In the genomic region with DNA sequence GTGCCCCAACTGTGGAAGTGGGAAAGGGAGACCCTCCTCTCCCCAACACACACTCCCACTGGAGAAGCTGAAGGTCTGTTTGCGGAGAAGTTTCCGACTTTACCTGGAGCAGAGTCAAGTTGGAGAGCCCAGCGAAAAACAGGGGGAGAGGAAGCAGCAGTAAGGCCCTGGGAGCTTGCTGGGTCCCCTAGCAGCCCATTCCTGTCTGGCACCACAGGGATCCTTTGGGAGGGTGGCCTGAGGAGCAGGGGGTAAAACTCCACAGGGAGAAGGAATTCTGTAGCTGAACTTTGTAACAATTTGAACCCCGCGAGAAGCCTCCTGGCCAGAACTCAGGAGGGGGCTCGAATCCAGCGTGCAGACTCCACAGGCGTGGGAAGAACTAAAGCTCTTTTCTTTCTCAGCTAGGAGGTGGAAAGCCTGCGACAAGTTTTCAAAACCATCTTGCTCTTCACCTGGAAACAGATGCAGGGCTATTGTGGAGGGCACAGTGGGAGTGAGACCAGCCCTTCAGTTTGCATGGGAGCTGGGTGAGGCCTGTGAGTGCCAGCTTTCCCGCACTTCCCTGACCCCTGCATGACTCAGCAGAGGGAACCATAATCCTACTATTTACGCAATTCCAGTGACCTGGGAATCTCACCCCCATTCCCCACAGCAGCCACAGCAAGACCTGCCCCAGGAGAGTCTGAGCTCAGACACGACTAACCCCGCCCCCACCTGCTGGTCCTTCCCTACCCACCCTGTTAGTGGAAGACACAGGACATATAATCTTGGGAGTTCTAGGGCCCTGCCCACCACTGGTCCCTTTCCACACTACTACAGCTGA, we compare ENCODE assay signal across 8 cellular contexts. TPM values are rescaled to one million over a fixed set of nuclear protein-coding genes. Genes with fewer than 3 reads are reported as not detected.
DNase-seq lines count a peak whose midpoint lies in the region; ATAC-seq, FAIRE-seq and TF ChIP-seq lines count a peak whose summit lies in the region.

No MANE protein-coding gene starts in this region.

- H3K27ac ChIP-seq in psoas muscle = peak overlapping the region; percentile 64

- peaks cover 72% of the 10 kb centered on the region for H3K4me1 Mint-ChIP-seq in T-helper 17 cell

- no peak for TF ChIP-seq CTCF in psoas muscle (IDR thresholded peaks at IDR 0.05)

- intact Hi-C loops in psoas muscle (cut with DNase I) = no loop called here

- H3K4me1 ChIP-seq in psoas muscle = peaks cover 8% of the 10 kb centered on the region

- no peaks in the 10 kb centered on the region for H3K36me3 ChIP-seq in psoas muscle (ENCODE audit: insufficient read depth in 1 of 2, low read depth in 1 of 2)

- peak; percentile 21 for FAIRE-seq in GM19239 (lab: Jason Lieb, UNC)

- peaks cover 0 to 2% (median 0%) of the 10 kb centered on the region in 3 donors for H3K27me3 ChIP-seq in psoas muscle (ENCODE audit: insufficient read depth in 3 of 3, low read length in 2 of 3)

- peak overlapping the region; percentile 84 for H3K27ac Mint-ChIP-seq in T-helper 17 cell

- peak overlapping the region; percentile 94 for H3K4me3 Mint-ChIP-seq in T-helper 17 cell

- peak overlapping the region; percentile 67 for H3K4me3 ChIP-seq in psoas muscle

- no peaks in the 10 kb centered on the region for H3K27me3 Mint-ChIP-seq in T-helper 17 cell

- H3K9me3 ChIP-seq in T-helper 17 cell (ENCODE audit: control insufficient read depth, low read length, poor library complexity, severe bottlenecking) (no peaks in the 10 kb centered on the region), psoas muscle (no peaks in the 10 kb centered on the region)

- DNase-seq in GM19239 (ENCODE audit: insufficient read length, low spot score) (no peak), T-helper 17 cell (no peak), fibroblast of peridontal ligament (ENCODE audit: extremely low read depth) (peak; percentile 36), psoas muscle (no peak), inferior parietal cortex (ENCODE audit: extremely low spot score) (no peak), dedifferentiated amniotic fluid mesenchymal stem cell (ENCODE audit: extremely low spot score) (no peak)

- ATAC-seq in T-helper 17 cell (no peak), psoas muscle (peak in 1 of 4 donors; percentile 16), GM21526 (IDR thresholded peaks at IDR 0.05; ENCODE audit: low FRiP score, unreplicated experiment) (no peak), HG02763 (IDR thresholded peaks at IDR 0.05; ENCODE audit: unreplicated experiment) (no peak)

- WGBS in psoas muscle, 3 donors = 48 to 57% (median 50%) methylated on average over 13 of the region's 13 CpGs

- peaks cover 4% of the 10 kb centered on the region for H3K36me3 Mint-ChIP-seq in T-helper 17 cell (ENCODE audit: low read depth)

RNA-seq across cellular contexts. Expression of a gene that starts 25.8 kb away (rescaled TPM):
- 10 to 100 TPM; 32.9 to 37.7 TPM for total RNA-seq in T-helper 17 cell
- 1 to 10 TPM; 1.9 to 3.1 (median 2.2) TPM for total RNA-seq in psoas muscle
- polyA plus RNA-seq in psoas muscle = 1 to 10 TPM in 2 of 3 donors, under 1 TPM in 1; 0.74 to 1.1 (median 1.0) TPM

RNA-seq across cellular contexts. Expression of a gene that starts 35.6 kb away (rescaled TPM):
- total RNA-seq in T-helper 17 cell (10 to 100 TPM; 39.2 to 44.4 TPM), psoas muscle (10 to 100 TPM; 10.2 to 62.0 (median 52.2) TPM)
- polyA plus RNA-seq in psoas muscle = 100 to 1,000 TPM in 1 of 3 donors, 10 to 100 TPM in 2; 28.1 to 131 (median 33.4) TPM

Comparison
In these comparisons a context has a peak if more than half of its experiments do, and no peak if none do; other contexts are left out.
1. RNA of a gene that starts 25.8 kb away (total RNA-seq): 32.9 to 37.7 TPM in T-helper 17 cell; 1.9 to 3.1 TPM in psoas muscle; every median in the first group is over 4 times any median in the second.